ENCODE assay signal across 21 cellular contexts in genomic region chr1:151436985-151437384, GRCh38. TPM values are rescaled to one million over a fixed set of nuclear protein-coding genes. Genes with fewer than 3 reads are reported as not detected.
DNase-seq lines count a peak whose midpoint lies in the region; ATAC-seq and TF ChIP-seq lines count a peak whose summit lies in the region.
"Had no signal": no experiment of that assay in that cellular context is flagged by ENCODE, and none has a peak within 500 bp of the region (broad histone marks: within the 10 kb centered on the region; RNA-seq: fewer than 3 reads in every experiment).

No MANE protein-coding gene starts in this region.

- H3K27ac ChIP-seq in thyroid gland (peak overlapping the region in 2 of 3 donors; percentile 2 to 26), colonic mucosa (no peak overlapping the region), coronary artery (no peak overlapping the region)
- H3K27ac ChIP-seq: 22Rv1, GM23248, HL-60 had no signal

- WGBS in thyroid gland, 2 donors, result 73 to 76% methylated on average over 6 of the region's 6 CpGs

- no peaks in the 10 kb centered on the region for H3K36me3 ChIP-seq in thyroid gland
- H3K36me3 ChIP-seq in colonic mucosa, result no peaks in the 10 kb centered on the region

- CTCF ChIA-PET in activated CD8-positive, alpha-beta T cell treated with anti-CD3 and anti-CD28 coated beads, Interleukin-2, amount 10 ng/mL, durations not matched to agents 7 days and 5 days (lab: Charles Lee), result interaction anchor here (1.1 to 1.4 kb wide), 2 partner anchors 18 to 157 kb away, joined by 3 to 4 read pairs; no protein-coding TSS in a partner anchor
- CTCF ChIA-PET in activated CD8-positive, alpha-beta T cell treated with anti-CD3 and anti-CD28 coated beads for 36 hours (lab: Charles Lee), result interaction anchor here (0.9 to 1.8 kb wide), 2 partner anchors 10 to 96 kb away, joined by 4 read pairs; no protein-coding TSS in a partner anchor

- ATAC-seq in activated CD8-positive, alpha-beta T cell treated with anti-CD3 and anti-CD28 coated beads, Interleukin-2, amount 10 ng/mL, durations not matched to agents 7 days and 5 days, result peak; percentile 15
- ATAC-seq in activated CD8-positive, alpha-beta T cell treated with anti-CD3 and anti-CD28 coated beads for 36 hours, result no peak
- ATAC-seq in central memory CD8-positive, alpha-beta T cell (replicated peaks; ENCODE audit: extremely low read depth, poor library complexity, severe bottlenecking), result peak; percentile 87
- ATAC-seq in natural killer cell treated with Interleukin-12 subunit alpha and Interleukin-12 subunit beta and Interleukin-15 and Interleukin-18, amount 100 ng/mL, for 72 hours, result peak; percentile 75 to 79

- no peak overlapping the region for H3K4me3 Mint-ChIP-seq in activated CD8-positive, alpha-beta T cell treated with anti-CD3 and anti-CD28 coated beads, Interleukin-2, amount 10 ng/mL, durations not matched to agents 7 days and 5 days
- no peak overlapping the region for H3K4me3 Mint-ChIP-seq in activated CD8-positive, alpha-beta T cell treated with anti-CD3 and anti-CD28 coated beads for 36 hours
- peak overlapping the region; percentile 11 for H3K4me3 Mint-ChIP-seq in central memory CD8-positive, alpha-beta T cell
- peak overlapping the region; percentile 45 for H3K4me3 Mint-ChIP-seq in natural killer cell treated with Interleukin-12 subunit alpha and Interleukin-12 subunit beta and Interleukin-15 and Interleukin-18, amount 100 ng/mL, for 72 hours
- H3K4me3 Mint-ChIP-seq: B cell had no signal

- no peaks in the 10 kb centered on the region for H3K27me3 Mint-ChIP-seq in activated CD8-positive, alpha-beta T cell treated with anti-CD3 and anti-CD28 coated beads, Interleukin-2, amount 10 ng/mL, durations not matched to agents 7 days and 5 days (ENCODE audit: low read depth)
- H3K27me3 Mint-ChIP-seq in activated CD8-positive, alpha-beta T cell treated with anti-CD3 and anti-CD28 coated beads for 36 hours, result no peaks in the 10 kb centered on the region
- no peaks in the 10 kb centered on the region for H3K27me3 Mint-ChIP-seq in central memory CD8-positive, alpha-beta T cell
- no peaks in the 10 kb centered on the region for H3K27me3 Mint-ChIP-seq in natural killer cell treated with Interleukin-12 subunit alpha and Interleukin-12 subunit beta and Interleukin-15 and Interleukin-18, amount 100 ng/mL, for 72 hours
- H3K27me3 Mint-ChIP-seq: B cell had no signal

- H3K27me3 ChIP-seq in thyroid gland (no peaks in the 10 kb centered on the region), colonic mucosa (no peaks in the 10 kb centered on the region)

- H3K9me3 Mint-ChIP-seq in activated CD8-positive, alpha-beta T cell treated with anti-CD3 and anti-CD28 coated beads, Interleukin-2, amount 10 ng/mL, durations not matched to agents 7 days and 5 days (ENCODE audit: insufficient read depth), result no peaks in the 10 kb centered on the region
- H3K9me3 Mint-ChIP-seq in activated CD8-positive, alpha-beta T cell treated with anti-CD3 and anti-CD28 coated beads for 36 hours, result no peaks in the 10 kb centered on the region
- no peaks in the 10 kb centered on the region for H3K9me3 Mint-ChIP-seq in central memory CD8-positive, alpha-beta T cell
- no peaks in the 10 kb centered on the region for H3K9me3 Mint-ChIP-seq in natural killer cell treated with Interleukin-12 subunit alpha and Interleukin-12 subunit beta and Interleukin-15 and Interleukin-18, amount 100 ng/mL, for 72 hours

- no peak overlapping the region for H3K9ac ChIP-seq in colonic mucosa (ENCODE audit: low read depth in 2 of 2, low read length in 2 of 2)
- H3K9ac ChIP-seq: GM23248 had no signal

- no peak overlapping the region for H3K4me3 ChIP-seq in thyroid gland (replicated peaks in 1 of 3)
- H3K4me3 ChIP-seq in colonic mucosa, result no peak overlapping the region
- H3K4me3 ChIP-seq in coronary artery, result no peak overlapping the region
- H3K4me3 ChIP-seq: GM23248 had no signal

- no peak for DNase-seq in activated CD8-positive, alpha-beta T cell treated with anti-CD3 and anti-CD28 coated beads, Interleukin-2, amount 10 ng/mL, durations not matched to agents 7 days and 5 days
- DNase-seq in activated CD8-positive, alpha-beta T cell treated with anti-CD3 and anti-CD28 coated beads for 36 hours, result no peak
- DNase-seq in central memory CD8-positive, alpha-beta T cell (ENCODE audit: low spot score in 2 of 2), result no peak
- DNase-seq in natural killer cell treated with Interleukin-12 subunit alpha and Interleukin-12 subunit beta and Interleukin-15 and Interleukin-18, amount 100 ng/mL, for 72 hours (ENCODE audit: low spot score), result no peak
- no peak for DNase-seq in thyroid gland
- DNase-seq in LoVo (ENCODE audit: low spot score), result no peak
- no peak for DNase-seq in colonic mucosa
- no peak for DNase-seq in coronary artery (ENCODE audit: low spot score)
- DNase-seq: Caco-2, GM23248, H7, KBM-7, MM.1S, NCI-H2081, NCI-H226, NCI-H510A, NCI-H69, SHP77 had no signal

- H3K9me3 ChIP-seq in thyroid gland (no peaks in the 10 kb centered on the region), colonic mucosa (no peaks in the 10 kb centered on the region)
- H3K9me3 ChIP-seq: Caco-2 had no signal

- H3K27ac Mint-ChIP-seq in activated CD8-positive, alpha-beta T cell treated with anti-CD3 and anti-CD28 coated beads, Interleukin-2, amount 10 ng/mL, durations not matched to agents 7 days and 5 days, result no peak overlapping the region
- no peak overlapping the region for H3K27ac Mint-ChIP-seq in activated CD8-positive, alpha-beta T cell treated with anti-CD3 and anti-CD28 coated beads for 36 hours
- no peak overlapping the region for H3K27ac Mint-ChIP-seq in central memory CD8-positive, alpha-beta T cell (ENCODE audit: low read depth)
- peak overlapping the region in 1 of 2 donors; percentile 41 for H3K27ac Mint-ChIP-seq in natural killer cell treated with Interleukin-12 subunit alpha and Interleukin-12 subunit beta and Interleukin-15 and Interleukin-18, amount 100 ng/mL, for 72 hours
- H3K27ac Mint-ChIP-seq: B cell had no signal

- POLR2A ChIA-PET in activated CD8-positive, alpha-beta T cell treated with anti-CD3 and anti-CD28 coated beads, Interleukin-2, amount 10 ng/mL, durations not matched to agents 7 days and 5 days (lab: Charles Lee), result interaction anchor here (1.1 kb wide), 1 partner anchor 23 kb away, joined by 4 read pairs; the partner anchor contains the start of gene POGZ
- POLR2A ChIA-PET in activated CD8-positive, alpha-beta T cell treated with anti-CD3 and anti-CD28 coated beads for 36 hours (lab: Charles Lee), result interaction anchor here (0.7 kb wide), 1 partner anchor 62 kb away, joined by 3 read pairs; no protein-coding TSS in a partner anchor

- peaks cover 22% of the 10 kb centered on the region for H3K36me3 Mint-ChIP-seq in activated CD8-positive, alpha-beta T cell treated with anti-CD3 and anti-CD28 coated beads, Interleukin-2, amount 10 ng/mL, durations not matched to agents 7 days and 5 days (ENCODE audit: low read depth)
- H3K36me3 Mint-ChIP-seq in activated CD8-positive, alpha-beta T cell treated with anti-CD3 and anti-CD28 coated beads for 36 hours (ENCODE audit: low read depth), result peaks cover 8% of the 10 kb centered on the region
- H3K36me3 Mint-ChIP-seq in central memory CD8-positive, alpha-beta T cell (ENCODE audit: insufficient read depth), result peaks cover 26% of the 10 kb centered on the region
- no peaks in the 10 kb centered on the region for H3K36me3 Mint-ChIP-seq in natural killer cell treated with Interleukin-12 subunit alpha and Interleukin-12 subunit beta and Interleukin-15 and Interleukin-18, amount 100 ng/mL, for 72 hours

- no peak for TF ChIP-seq CTCF in activated CD8-positive, alpha-beta T cell treated with anti-CD3 and anti-CD28 coated beads for 36 hours (IDR thresholded peaks at IDR 0.05)
- TF ChIP-seq CTCF in thyroid gland (IDR thresholded peaks at IDR 0.05), result no peak
- TF ChIP-seq CTCF in colonic mucosa (IDR thresholded peaks at IDR 0.05), result no peak
- no peak for TF ChIP-seq CTCF in coronary artery (IDR thresholded peaks at IDR 0.05)

- no peak for TF ChIP-seq POLR2A in thyroid gland (IDR thresholded peaks at IDR 0.05)

- H3K4me1 Mint-ChIP-seq in activated CD8-positive, alpha-beta T cell treated with anti-CD3 and anti-CD28 coated beads, Interleukin-2, amount 10 ng/mL, durations not matched to agents 7 days and 5 days (ENCODE audit: low read depth), result peaks cover 25% of the 10 kb centered on the region
- peaks cover 40% of the 10 kb centered on the region for H3K4me1 Mint-ChIP-seq in activated CD8-positive, alpha-beta T cell treated with anti-CD3 and anti-CD28 coated beads for 36 hours (ENCODE audit: low read depth)
- peaks cover 51% of the 10 kb centered on the region for H3K4me1 Mint-ChIP-seq in central memory CD8-positive, alpha-beta T cell
- H3K4me1 Mint-ChIP-seq in natural killer cell treated with Interleukin-12 subunit alpha and Interleukin-12 subunit beta and Interleukin-15 and Interleukin-18, amount 100 ng/mL, for 72 hours (ENCODE audit: low read depth in 2 of 2), result peaks cover 35 to 47% of the 10 kb centered on the region in 2 donors

- H3K4me1 ChIP-seq in thyroid gland (peaks cover 19 to 37% of the 10 kb centered on the region in 2 donors), colonic mucosa (no peaks in the 10 kb centered on the region)
- H3K4me1 ChIP-seq: Caco-2 had no signal

- intact Hi-C loops in activated CD8-positive, alpha-beta T cell treated with anti-CD3 and anti-CD28 coated beads for 36 hours (cut with micrococcal nuclease), result no loop called here
- intact Hi-C loops in thyroid gland (cut with DNase I), result no loop called here
- intact Hi-C loops in colonic mucosa (cut with DNase I), result no loop called here

RNA-seq across cellular contexts. Expression of gene POGZ, which starts 22.3 kb away (rescaled TPM):
- 10 to 100 TPM; 67.7 to 68.5 TPM for total RNA-seq in activated CD8-positive, alpha-beta T cell treated with anti-CD3 and anti-CD28 coated beads, Interleukin-2, amount 10 ng/mL, durations not matched to agents 7 days and 5 days
- total RNA-seq in activated CD8-positive, alpha-beta T cell treated with anti-CD3 and anti-CD28 coated beads for 36 hours, result 10 to 100 TPM; 69.0 to 70.6 TPM
- total RNA-seq in natural killer cell treated with Interleukin-12 subunit alpha and Interleukin-12 subunit beta and Interleukin-15 and Interleukin-18, amount 100 ng/mL, for 72 hours, result 100 to 1,000 TPM in 1 of 2 donors, 10 to 100 TPM in 1; 74.9 to 127 TPM
- total RNA-seq in thyroid gland, result 100 to 1,000 TPM in 1 of 4 donors, 10 to 100 TPM in 3; 66.0 to 103 (median 88.3) TPM
- total RNA-seq in colonic mucosa, result 10 to 100 TPM; 49.6 to 50.0 TPM

RNA-seq across cellular contexts. Expression of gene PSMB4, which starts 37.6 kb away (rescaled TPM):
- total RNA-seq in activated CD8-positive, alpha-beta T cell treated with anti-CD3 and anti-CD28 coated beads, Interleukin-2, amount 10 ng/mL, durations not matched to agents 7 days and 5 days, result 100 to 1,000 TPM; 292 to 303 TPM
- 100 to 1,000 TPM; 350 to 353 TPM for total RNA-seq in activated CD8-positive, alpha-beta T cell treated with anti-CD3 and anti-CD28 coated beads for 36 hours
- 100 to 1,000 TPM; 375 to 427 TPM for total RNA-seq in natural killer cell treated with Interleukin-12 subunit alpha and Interleukin-12 subunit beta and Interleukin-15 and Interleukin-18, amount 100 ng/mL, for 72 hours
- total RNA-seq in thyroid gland (100 to 1,000 TPM; 154 to 283 (median 226) TPM), colonic mucosa (100 to 1,000 TPM; 179 to 273 TPM)

Comparison
In these comparisons a context has a peak if more than half of its experiments do, and no peak if none do; other contexts are left out.
1. H3K4me3 Mint-ChIP-seq: peak in central memory CD8-positive, alpha-beta T cell (single experiment) and natural killer cell treated with Interleukin-12 subunit alpha and Interleukin-12 subunit beta and Interleukin-15 and Interleukin-18, amount 100 ng/mL, for 72 hours (single experiment); none in activated CD8-positive, alpha-beta T cell treated with anti-CD3 and anti-CD28 coated beads, Interleukin-2, amount 10 ng/mL, durations not matched to agents 7 days and 5 days (single experiment) and activated CD8-positive, alpha-beta T cell treated with anti-CD3 and anti-CD28 coated beads for 36 hours (single experiment).
2. H3K27ac ChIP-seq: peak in thyroid gland (2 of 3); none in colonic mucosa (single experiment) and coronary artery (0 of 2).